ENCODE assay signal across 1 cellular context in genomic region chr20:44765647-44766367, GRCh38.
TF ChIP-seq lines count a peak whose summit lies in the region.

No MANE protein-coding gene starts in this region.

TF ChIP-seq in H1, 55 proteins besides CTCF, POLR2A, EP300 and RAD21:
- TF ChIP-seq BCL11A (IDR thresholded peaks at IDR 0.05; ENCODE audit: low read depth in 2 of 2, low read length in 2 of 2): no peak
- TF ChIP-seq YY1 (IDR thresholded peaks at IDR 0.05; ENCODE audit: low read depth, low read length): no peak
- TF ChIP-seq SAP30 (IDR thresholded peaks at IDR 0.05; ENCODE audit: insufficient read depth, insufficient replicate concordance, low read length): no peak
- TF ChIP-seq CBX8 (IDR thresholded peaks at IDR 0.05; ENCODE audit: borderline replicate concordance, low read depth, low read length): no peak
- TF ChIP-seq BACH1 (IDR thresholded peaks at IDR 0.05; ENCODE audit: low read length): no peak
- no peak for TF ChIP-seq SIN3A (conservative IDR thresholded peaks at IDR 0.05 in 1 of 2, IDR thresholded peaks at IDR 0.05 in 1 of 2; ENCODE audit: low read depth in 1 of 2, low read length in 2 of 2)
- no peak for TF ChIP-seq GABPA (IDR thresholded peaks at IDR 0.05; ENCODE audit: borderline replicate concordance, insufficient read depth, low read length)
- TF ChIP-seq SP1 (IDR thresholded peaks at IDR 0.05; ENCODE audit: low read depth, low read length): no peak
- TF ChIP-seq SIRT6 (IDR thresholded peaks at IDR 0.05; ENCODE audit: low read length): no peak
- no peak for TF ChIP-seq RNF2 (IDR thresholded peaks at IDR 0.05; ENCODE audit: borderline replicate concordance, low read depth, low read length, missing control alignments, poor library complexity, severe bottlenecking)
